1 cellular context compared by ENCODE assay signal in the genomic region with DNA sequence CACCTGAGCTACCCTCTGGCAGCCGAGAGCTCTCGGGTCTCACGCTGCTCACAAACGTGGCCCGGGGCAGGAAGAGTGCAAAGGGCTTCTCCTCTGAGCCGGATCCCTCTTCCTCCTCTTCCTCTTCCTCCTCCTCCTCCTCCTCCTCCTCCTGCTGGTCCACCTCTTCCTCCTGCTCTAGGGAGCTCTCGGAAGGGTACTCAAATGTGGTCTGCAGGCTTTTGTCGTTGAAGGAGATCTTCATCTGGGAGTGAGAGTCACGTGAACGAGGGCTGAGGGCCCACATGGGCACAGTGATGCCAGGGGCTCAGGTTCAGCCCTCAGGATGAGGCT.
TF ChIP-seq lines count a peak whose summit lies in the region.

No MANE protein-coding gene starts in this region.

TF ChIP-seq in HepG2, 621 proteins besides CTCF, POLR2A, EP300 and RAD21:
- TF ChIP-seq MEF2D (CRISPR knock-in tag; IDR thresholded peaks at IDR 0.05) (no peak), RBFOX2 (IDR thresholded peaks at IDR 0.05; ENCODE audit: low read depth, low read length) (peak; percentile 4; the same call in 1 of the 2 replicates)
TF ChIP-seq in HepG2: peak in this region for 1.
